22 cellular contexts compared by ENCODE assay signal in genomic region chr1:177824508-177824982, GRCh38.
DNase-seq lines count a peak whose midpoint lies in the region; ATAC-seq and TF ChIP-seq lines count a peak whose summit lies in the region.
"Had no signal": no experiment of that assay in that cellular context is flagged by ENCODE, and none has a peak within 500 bp of the region (broad histone marks: within the 10 kb centered on the region; RNA-seq: fewer than 3 reads in every experiment).

No MANE protein-coding gene starts in this region.

- DNase-seq in Ammon's horn (ENCODE audit: low spot score) (peak; percentile 23), foreskin keratinocyte (peak in 1 of 2 donors; percentile 13), Calu3 (no peak)
- no peak for DNase-seq in stimulated activated naive CD8-positive, alpha-beta T cell treated with anti-CD3 and anti-CD28 coated beads, Interleukin-15, Interleukin-2, amounts not matched to agents 100 U/mL and 50 U/mL, for 24 hours
- DNase-seq: activated CD8-positive, alpha-beta memory T cell treated with anti-CD3 and anti-CD28 coated beads, Interleukin-2, amount 10 ng/mL, durations not matched to agents 7 days and 5 days; erythroblast; GOT3; mesendoderm; NCI-H2029; NCI-H446 treated with DMSO at 0.1 percent for 48 hours; T1000 had no signal

- H3K4me1 Mint-ChIP-seq in Calu3 (ENCODE audit: low read depth, unreplicated experiment), result no peaks in the 10 kb centered on the region
- H3K4me1 Mint-ChIP-seq: activated CD8-positive, alpha-beta memory T cell treated with anti-CD3 and anti-CD28 coated beads, Interleukin-2, amount 10 ng/mL, durations not matched to agents 7 days and 5 days had no signal

- H3K36me3 Mint-ChIP-seq in Calu3 (ENCODE audit: insufficient read depth, unreplicated experiment), result no peaks in the 10 kb centered on the region
- H3K36me3 Mint-ChIP-seq: activated CD8-positive, alpha-beta memory T cell treated with anti-CD3 and anti-CD28 coated beads, Interleukin-2, amount 10 ng/mL, durations not matched to agents 7 days and 5 days; natural killer cell treated with Interleukin-12 subunit alpha and Interleukin-12 subunit beta and Interleukin-15 and Interleukin-18, amount 100 ng/mL, for 72 hours had no signal

- H3K27ac ChIP-seq in foreskin keratinocyte, result no peak overlapping the region
- H3K27ac ChIP-seq: BLaER1 treated with 17β-estradiol and CSF1 and Interleukin-3, amounts not matched to agents 10 nM and 100 nM; RWPE1 had no signal

- BruUV-seq in Calu3 (replicated peaks; lab: Mats Ljungman, UMichigan), result no TSS peak

- intact Hi-C loops in Calu3 (cut with micrococcal nuclease; ENCODE audit: unreplicated experiment), result no loop called here

- no peak overlapping the region for H3K27ac Mint-ChIP-seq in Calu3 (ENCODE audit: unreplicated experiment)
- H3K27ac Mint-ChIP-seq: activated CD8-positive, alpha-beta memory T cell treated with anti-CD3 and anti-CD28 coated beads, Interleukin-2, amount 10 ng/mL, durations not matched to agents 7 days and 5 days; activated T-helper 2 cell treated with anti-CD3 and anti-CD28 coated beads, Interferon-gamma antibody, Interleukin-2, Interleukin-4, amounts not matched to agents 10 μg/mL and 5 μg/mL and 100 μg/mL, durations not matched to agents 14 hours and 24 hours and 36 hours; natural killer cell treated with Interleukin-12 subunit alpha and Interleukin-12 subunit beta and Interleukin-15 and Interleukin-18, amount 100 ng/mL, for 72 hours; stimulated activated naive CD8-positive, alpha-beta T cell treated with anti-CD3 and anti-CD28 coated beads, Interleukin-15, Interleukin-2, amounts not matched to agents 100 ng/mL and 50 ng/mL, for 24 hours had no signal

- H3K27me3 Mint-ChIP-seq in Calu3 (ENCODE audit: unreplicated experiment), result peaks cover 53% of the 10 kb centered on the region
- H3K27me3 Mint-ChIP-seq: activated CD8-positive, alpha-beta memory T cell treated with anti-CD3 and anti-CD28 coated beads, Interleukin-2, amount 10 ng/mL, durations not matched to agents 7 days and 5 days; natural killer cell treated with Interleukin-12 subunit alpha and Interleukin-12 subunit beta and Interleukin-15 and Interleukin-18, amount 100 ng/mL, for 72 hours; stimulated activated naive CD8-positive, alpha-beta T cell treated with anti-CD3 and anti-CD28 coated beads, Interleukin-15, Interleukin-2, amounts not matched to agents 100 ng/mL and 50 ng/mL, for 24 hours had no signal

- CTCF ChIA-PET in Calu3 (lab: Charles Lee), result no interaction called here

- TF ChIP-seq CTCF in foreskin keratinocyte (conservative IDR thresholded peaks at IDR 0.05), result no peak
- TF ChIP-seq CTCF in Calu3 (IDR thresholded peaks at IDR 0.05; ENCODE audit: unreplicated experiment), result no peak

- no peak overlapping the region for H3K4me3 Mint-ChIP-seq in Calu3 (ENCODE audit: low read depth, unreplicated experiment)
- H3K4me3 Mint-ChIP-seq: activated CD8-positive, alpha-beta memory T cell treated with anti-CD3 and anti-CD28 coated beads, Interleukin-2, amount 10 ng/mL, durations not matched to agents 7 days and 5 days; natural killer cell treated with Interleukin-12 subunit alpha and Interleukin-12 subunit beta and Interleukin-15 and Interleukin-18, amount 100 ng/mL, for 72 hours; stimulated activated naive CD8-positive, alpha-beta T cell treated with anti-CD3 and anti-CD28 coated beads, Interleukin-15, Interleukin-2, amounts not matched to agents 100 ng/mL and 50 ng/mL, for 24 hours had no signal

- no peaks in the 10 kb centered on the region for H3K9me3 Mint-ChIP-seq in Calu3 (ENCODE audit: low read depth, unreplicated experiment)

- H3K27me3 ChIP-seq in foreskin keratinocyte, result peaks cover 28% of the 10 kb centered on the region

- ATAC-seq in GM21381 (IDR thresholded peaks at IDR 0.05; ENCODE audit: unreplicated experiment), result peak; percentile 44
- ATAC-seq in HG03432 (IDR thresholded peaks at IDR 0.05; ENCODE audit: unreplicated experiment), result peak; percentile 42
- peak; percentile 62 for ATAC-seq in foreskin keratinocyte
- no peak for ATAC-seq in HG03460 (IDR thresholded peaks at IDR 0.05; ENCODE audit: unreplicated experiment)
- ATAC-seq in stimulated activated naive CD8-positive, alpha-beta T cell treated with anti-CD3 and anti-CD28 coated beads, Interleukin-15, Interleukin-2, amounts not matched to agents 100 U/mL and 50 U/mL, for 24 hours, result no peak
- no peak for ATAC-seq in HG02763 (IDR thresholded peaks at IDR 0.05; ENCODE audit: unreplicated experiment)
- ATAC-seq: activated CD8-positive, alpha-beta memory T cell treated with anti-CD3 and anti-CD28 coated beads, Interleukin-2, amount 10 ng/mL, durations not matched to agents 7 days and 5 days; K562; natural killer cell treated with Interleukin-12 subunit alpha and Interleukin-12 subunit beta and Interleukin-15 and Interleukin-18, amount 100 ng/mL, for 72 hours; SK-N-SH treated with all-trans-retinoic acid at 6 μM for 48 hours had no signal

- H3K4me1 ChIP-seq in foreskin keratinocyte, result no peaks in the 10 kb centered on the region

Comparison
In these comparisons a context has a peak if more than half of its experiments do, and no peak if none do; other contexts are left out.
1. ATAC-seq: peak in GM21381 (single experiment), HG03432 (single experiment) and foreskin keratinocyte (single experiment); none in HG03460 (single experiment), stimulated activated naive CD8-positive, alpha-beta T cell treated with anti-CD3 and anti-CD28 coated beads, Interleukin-15, Interleukin-2, amounts not matched to agents 100 U/mL and 50 U/mL, for 24 hours (single experiment) and HG02763 (single experiment).